Comparison of ENCODE assay signal across 14 cellular contexts in the genomic region with DNA sequence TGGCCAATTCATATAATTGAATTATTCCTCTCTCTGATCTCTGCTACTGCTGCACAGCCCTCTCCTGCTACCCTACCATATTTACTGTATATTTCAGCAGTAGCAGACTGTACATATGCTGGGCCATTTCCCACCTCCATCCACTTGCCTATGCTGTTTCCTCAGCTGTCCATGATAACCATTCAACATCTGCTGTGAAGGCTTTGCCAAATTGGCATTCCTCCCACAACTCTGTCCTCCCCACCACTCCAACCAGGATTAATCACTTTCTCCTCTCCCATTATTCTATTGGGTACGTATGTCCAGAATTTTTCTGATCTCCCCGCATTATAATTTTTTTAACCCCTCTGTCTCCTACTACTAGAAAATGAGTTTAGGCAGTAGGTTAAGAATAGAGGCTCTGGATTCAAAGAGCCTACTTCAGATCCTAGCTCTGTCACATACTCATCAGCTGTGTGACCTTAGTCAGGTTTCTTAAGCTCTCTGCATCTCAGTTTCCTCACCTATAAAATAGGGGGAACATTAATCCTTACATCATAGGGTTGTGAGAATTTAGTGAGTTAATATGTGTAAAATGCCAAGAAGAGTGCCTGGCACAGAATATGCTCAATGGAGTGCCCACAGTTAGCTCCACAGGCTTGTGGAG.
DNase-seq lines count a peak whose midpoint lies in the region; ATAC-seq and TF ChIP-seq lines count a peak whose summit lies in the region.
"Had no signal": no experiment of that assay in that cellular context is flagged by ENCODE, and none has a peak within 500 bp of the region (broad histone marks: within the 10 kb centered on the region; RNA-seq: fewer than 3 reads in every experiment).

No MANE protein-coding gene starts in this region.

- no peaks in the 10 kb centered on the region for H3K9me2 ChIP-seq in OCI-LY7 (ENCODE audit: insufficient read depth, low read length)

- CTCF ChIA-PET in OCI-LY7 (lab: Charles Lee; ENCODE audit: unreplicated experiment) = no interaction called here

- peaks cover 15% of the 10 kb centered on the region for H3K36me3 Mint-ChIP-seq in dendritic cell treated with granulocyte-macrophage colony-stimulating factor and Interleukin-4, amounts not matched to agents 40 ng/mL and 50 ng/mL, for 4 days (ENCODE audit: low read depth)
- peaks cover 47% of the 10 kb centered on the region for H3K36me3 Mint-ChIP-seq in nephron (ENCODE audit: low read depth)
- H3K36me3 Mint-ChIP-seq: CD8-positive, alpha-beta T cell; immature natural killer cell had no signal

- no peaks in the 10 kb centered on the region for H4K20me1 ChIP-seq in OCI-LY7 (ENCODE audit: insufficient read depth, low read length)

- no peaks in the 10 kb centered on the region for H3K27me3 Mint-ChIP-seq in dendritic cell treated with granulocyte-macrophage colony-stimulating factor and Interleukin-4, amounts not matched to agents 40 ng/mL and 50 ng/mL, for 4 days
- H3K27me3 Mint-ChIP-seq in nephron (ENCODE audit: low read depth) = no peaks in the 10 kb centered on the region

- H3K9me3 Mint-ChIP-seq in dendritic cell treated with granulocyte-macrophage colony-stimulating factor and Interleukin-4, amounts not matched to agents 40 ng/mL and 50 ng/mL, for 4 days = no peaks in the 10 kb centered on the region
- H3K9me3 Mint-ChIP-seq in nephron = no peaks in the 10 kb centered on the region
- H3K9me3 Mint-ChIP-seq: CD8-positive, alpha-beta T cell; WTC11 had no signal

- H3K4me3 Mint-ChIP-seq in dendritic cell treated with granulocyte-macrophage colony-stimulating factor and Interleukin-4, amounts not matched to agents 40 ng/mL and 50 ng/mL, for 4 days = no peak overlapping the region
- peak overlapping the region in 2 of 3 experiments; percentile 3 to 54 for H3K4me3 Mint-ChIP-seq in nephron
- H3K4me3 Mint-ChIP-seq: CD8-positive, alpha-beta T cell; immature natural killer cell; WTC11 had no signal

- H3K4me3 ChIP-seq in OCI-LY7 (ENCODE audit: low read depth, low read length, poor library complexity, severe bottlenecking) = no peak overlapping the region

- H3K27ac Mint-ChIP-seq in dendritic cell treated with granulocyte-macrophage colony-stimulating factor and Interleukin-4, amounts not matched to agents 40 ng/mL and 50 ng/mL, for 4 days = peak overlapping the region; percentile 10
- H3K27ac Mint-ChIP-seq in nephron = peak overlapping the region; percentile 57 to 77 (median 69)
- H3K27ac Mint-ChIP-seq: CD8-positive, alpha-beta T cell; immature natural killer cell; WTC11 had no signal

- DNase-seq in D341Med (ENCODE audit: low spot score) (peak; percentile 33), NCI-H2081 treated with DMSO at 0.1 percent for 48 hours (lab: John Stamatoyannopoulos, UW) (peak; percentile 72), OCI-LY7 (ENCODE audit: low spot score) (no peak), NCI-H1930 (lab: John Stamatoyannopoulos, UW) (no peak)
- no peak for DNase-seq in stimulated activated CD4-positive, alpha-beta T cell treated with anti-CD3 and anti-CD28 coated beads, Interleukin-4, amount 100 ng/mL, for 1 hour
- DNase-seq: activated naive CD4-positive, alpha-beta T cell treated with Interleukin-2 at 50 U/mL for 16 hours; CD8-positive, alpha-beta T cell; effector CD4-positive, alpha-beta T cell; immature natural killer cell; Karpas-422 had no signal

- H3K79me2 ChIP-seq in OCI-LY7 (ENCODE audit: insufficient read depth, low read depth, low read length) = no peaks in the 10 kb centered on the region

- BruUV-seq in OCI-LY7 (replicated peaks; lab: Mats Ljungman, UMichigan) = no TSS peak

- no peak overlapping the region for H2AFZ ChIP-seq in OCI-LY7 (ENCODE audit: low read length)

- no peaks in the 10 kb centered on the region for H3K4me1 ChIP-seq in OCI-LY7 (ENCODE audit: insufficient read depth, low read length, poor library complexity, severe bottlenecking)

- no peaks in the 10 kb centered on the region for H3K9me3 ChIP-seq in OCI-LY7 (ENCODE audit: low read length)

- intact Hi-C loops in dendritic cell treated with granulocyte-macrophage colony-stimulating factor and Interleukin-4, amounts not matched to agents 40 ng/mL and 50 ng/mL, for 4 days (cut with micrococcal nuclease) = no loop called here
- intact Hi-C loops in OCI-LY7 (cut with micrococcal nuclease; ENCODE audit: unreplicated experiment) = no loop called here

- peaks cover 19% of the 10 kb centered on the region for H3K4me1 Mint-ChIP-seq in dendritic cell treated with granulocyte-macrophage colony-stimulating factor and Interleukin-4, amounts not matched to agents 40 ng/mL and 50 ng/mL, for 4 days (ENCODE audit: low read depth)
- peaks cover 37% of the 10 kb centered on the region for H3K4me1 Mint-ChIP-seq in nephron
- H3K4me1 Mint-ChIP-seq: immature natural killer cell, WTC11 had no signal

- ATAC-seq in HG03135 (IDR thresholded peaks at IDR 0.05; ENCODE audit: unreplicated experiment) = no peak
- ATAC-seq: CD8-positive, alpha-beta T cell; WTC11 had no signal

- no peak for TF ChIP-seq CTCF in nephron (IDR thresholded peaks at IDR 0.05; ENCODE audit: unreplicated experiment in 3 of 3)
- no peak for TF ChIP-seq CTCF in OCI-LY7 (conservative IDR thresholded peaks at IDR 0.05; ENCODE audit: low read length)

- no peak overlapping the region for H3K27ac ChIP-seq in OCI-LY7 (ENCODE audit: low read depth, low read length, poor library complexity, severe bottlenecking)

- H3K36me3 ChIP-seq in OCI-LY7 (ENCODE audit: insufficient read depth, low read length) = no peaks in the 10 kb centered on the region

- H3K4me2 ChIP-seq in OCI-LY7 (ENCODE audit: low read length) = no peak overlapping the region

- POLR2A ChIA-PET in OCI-LY7 (lab: Charles Lee) = interaction anchor here (0.6 kb wide), 1 partner anchor 409 kb away, joined by 3 read pairs; no protein-coding TSS in a partner anchor

Comparison
In these comparisons a context has a peak if more than half of its experiments do, and no peak if none do; other contexts are left out.
1. DNase-seq: peak in D341Med (single experiment) and NCI-H2081 treated with DMSO at 0.1 percent for 48 hours (single experiment); none in OCI-LY7 (single experiment), NCI-H1930 (0 of 2) and stimulated activated CD4-positive, alpha-beta T cell treated with anti-CD3 and anti-CD28 coated beads, Interleukin-4, amount 100 ng/mL, for 1 hour (single experiment).